Comparison of ENCODE assay signal across 8 cellular contexts in genomic region chr18:40760251-40760650, GRCh38.
"Had no signal": no experiment of that assay in that cellular context is flagged by ENCODE, and none has a peak within 500 bp of the region (broad histone marks: within the 10 kb centered on the region; RNA-seq: fewer than 3 reads in every experiment).

No MANE protein-coding gene starts in this region.

- H3K4me1 ChIP-seq: HAP-1 had no signal

- H3K4me2 ChIP-seq: KMS-11 had no signal

- H3K36me3 ChIP-seq: HAP-1 had no signal

- H2AFZ ChIP-seq: GM23248 had no signal

- H3K9me3 ChIP-seq: HAP-1 had no signal

- H3K4me3 ChIP-seq: GM23248, HAP-1 had no signal

- DNase-seq: GM23248, H7, HFFc6, KBM-7 had no signal

- H3K27ac ChIP-seq: GM23248, HL-60, KMS-11 had no signal

- H3K9ac ChIP-seq: GM23248, KMS-11 had no signal

- ATAC-seq: HCT116 had no signal
